ENCODE assay signal across 26 cellular contexts in the genomic region with DNA sequence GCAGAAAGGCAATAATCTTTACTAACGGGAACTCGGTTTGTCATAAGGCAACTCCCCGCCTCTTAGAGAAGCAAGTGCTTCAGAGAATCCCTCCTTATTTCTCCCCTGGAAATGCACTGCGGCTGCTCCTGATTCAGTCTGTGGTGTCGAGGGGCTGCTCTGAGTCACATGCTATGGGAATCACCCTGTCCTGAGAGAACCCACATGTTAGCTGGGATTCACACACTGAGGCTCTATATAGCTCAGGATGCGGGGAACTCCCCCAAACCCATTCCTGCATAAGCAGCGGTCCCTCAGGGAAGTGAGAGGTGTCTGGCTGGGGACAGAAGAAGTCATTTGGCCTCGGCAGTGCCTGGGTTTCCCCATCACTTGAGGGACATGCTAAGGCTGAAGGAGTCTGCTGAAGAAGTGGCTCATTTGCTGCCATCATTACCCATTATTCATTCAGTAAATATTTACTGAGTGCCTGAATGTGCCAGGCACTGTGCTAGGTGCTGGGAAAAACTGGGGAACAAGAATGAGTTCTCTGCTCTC.
"Had no signal": no experiment of that assay in that cellular context is flagged by ENCODE, and none has a peak within 500 bp of the region (broad histone marks: within the 10 kb centered on the region; RNA-seq: fewer than 3 reads in every experiment).

No MANE protein-coding gene starts in this region.

- H3K4me1 Mint-ChIP-seq: neural progenitor cell had no signal

- H3K27ac Mint-ChIP-seq: memory B cell, nephron, neural progenitor cell, progenitor cell of endocrine pancreas had no signal

- ATAC-seq: gastroesophageal sphincter; heart left ventricle; left lobe of liver; sciatic nerve; stimulated activated naive CD8-positive, alpha-beta T cell treated with anti-CD3 and anti-CD28 coated beads, Interleukin-15, Interleukin-2, amounts not matched to agents 100 U/mL and 50 U/mL, for 24 hours had no signal

- DNase-seq: dorsolateral prefrontal cortex; effector CD4-positive, alpha-beta T cell; foreskin fibroblast; heart left ventricle; kidney; stimulated activated CD4-positive, alpha-beta T cell treated with anti-CD3 and anti-CD28 coated beads, Interleukin-12 subunit alpha, Interleukin-12 subunit beta, amount 100 ng/mL, for 4 hours; stimulated activated CD4-positive, alpha-beta T cell treated with anti-CD3 and anti-CD28 coated beads, Interleukin-1b, Interleukin-23, amount 100 ng/mL, for 48 hours; stimulated activated CD4-positive, alpha-beta T cell treated with anti-CD3 and anti-CD28 coated beads, Interleukin-4, amount 100 ng/mL, for 1 hour; stimulated activated CD8-positive, alpha-beta memory T cell treated with anti-CD3 and anti-CD28 coated beads, Interleukin-4, amount 100 ng/mL, for 48 hours; stimulated activated naive CD8-positive, alpha-beta T cell treated with anti-CD3 and anti-CD28 coated beads, Interleukin-15, Interleukin-2, amounts not matched to agents 100 U/mL and 50 U/mL, for 24 hours; substantia nigra; testis; upper lobe of left lung; uterus had no signal

- H3K4me2 ChIP-seq: hepatocyte, neural progenitor cell, smooth muscle cell had no signal

- H3K27me3 ChIP-seq: dorsolateral prefrontal cortex, gastroesophageal sphincter, heart left ventricle, hepatocyte, neural progenitor cell, testis, tibial nerve, upper lobe of left lung, uterus had no signal

- H3K27ac ChIP-seq: dorsolateral prefrontal cortex, gastroesophageal sphincter, heart left ventricle, hepatocyte, neural progenitor cell, parathyroid adenoma, testis, tibial nerve, upper lobe of left lung, uterus had no signal

- H3K4me3 ChIP-seq: dorsolateral prefrontal cortex, gastroesophageal sphincter, heart left ventricle, hepatocyte, lung, neural progenitor cell, smooth muscle cell, testis, tibial nerve, upper lobe of left lung, uterus had no signal

- H2AFZ ChIP-seq: hepatocyte, neural progenitor cell, parathyroid adenoma had no signal

- H3K79me2 ChIP-seq: parathyroid adenoma had no signal

- H3K36me3 Mint-ChIP-seq: memory B cell had no signal

- H3K4me3 Mint-ChIP-seq: memory B cell, nephron, neural progenitor cell had no signal

- H3K36me3 ChIP-seq: neural progenitor cell, uterus had no signal

- FAIRE-seq: kidney had no signal

- H3K9me3 Mint-ChIP-seq: memory B cell, nephron, neural progenitor cell had no signal

- H3K9me3 ChIP-seq: gastroesophageal sphincter, heart left ventricle, testis, tibial nerve, upper lobe of left lung, uterus had no signal

- H3K4me1 ChIP-seq: gastroesophageal sphincter, heart left ventricle, neural progenitor cell, parathyroid adenoma, testis, tibial nerve, upper lobe of left lung, uterus had no signal

- H3K9ac ChIP-seq: neural progenitor cell, parathyroid adenoma had no signal
